ENCODE assay signal across 15 cellular contexts in genomic region chr12:132441871-132442863, GRCh38. TPM values are rescaled to one million over a fixed set of nuclear protein-coding genes. Genes with fewer than 3 reads are reported as not detected.
A peak's percentile ranks its signal among the peaks of the same experiment; 100 is the strongest.
DNase-seq lines count a peak whose midpoint lies in the region; TF ChIP-seq lines count a peak whose summit lies in the region.
"Had no signal": no experiment of that assay in that cellular context is flagged by ENCODE, and none has a peak within 500 bp of the region (broad histone marks: within the 10 kb centered on the region; RNA-seq: fewer than 3 reads in every experiment).

No MANE protein-coding gene starts in this region.

- H3K27ac Mint-ChIP-seq in neural progenitor cell: no peak overlapping the region

- peak overlapping the region; percentile 61; the same call in 1 of the 2 replicates for H3K4me3 ChIP-seq in BLaER1
- H3K4me3 ChIP-seq in BLaER1 treated with 17β-estradiol and CSF1 and Interleukin-3, amounts not matched to agents 10 nM and 100 nM: no peak overlapping the region
- H3K4me3 ChIP-seq in neural progenitor cell: no peak overlapping the region
- H3K4me3 ChIP-seq: GM12878, GM23248 had no signal

- no peak overlapping the region for H2AFZ ChIP-seq in neural progenitor cell (replicated peaks)
- H2AFZ ChIP-seq: GM23248 had no signal

- no peak for TF ChIP-seq CTCF in neural progenitor cell (IDR thresholded peaks at IDR 0.05)

- no peaks in the 10 kb centered on the region for H3K36me3 Mint-ChIP-seq in neural progenitor cell

- H3K9me3 ChIP-seq in BLaER1 (peaks cover 12% of the 10 kb centered on the region), neural progenitor cell (ENCODE audit: low read depth) (no peaks in the 10 kb centered on the region)
- H3K9me3 ChIP-seq in BLaER1 treated with 17β-estradiol and CSF1 and Interleukin-3, amounts not matched to agents 10 nM and 100 nM (replicated peaks in 1 of 11): peaks cover 0 to 21% (median 11%) of the 10 kb centered on the region in 11 experiments; a peak in 14 of 22 replicates

- H4K20me1 ChIP-seq in BLaER1 (no peaks in the 10 kb centered on the region), neural progenitor cell (ENCODE audit: low read depth) (no peaks in the 10 kb centered on the region)
- H4K20me1 ChIP-seq in BLaER1 treated with 17β-estradiol and CSF1 and Interleukin-3, amounts not matched to agents 10 nM and 100 nM: no peaks in the 10 kb centered on the region

- H3K4me1 Mint-ChIP-seq in neural progenitor cell: peaks cover 37% of the 10 kb centered on the region

- H3K4me2 ChIP-seq in BLaER1 (peak overlapping the region; percentile 96), neural progenitor cell (no peak overlapping the region)
- peak overlapping the region; percentile 63 to 91 (median 85); a peak in 19 of 22 replicates for H3K4me2 ChIP-seq in BLaER1 treated with 17β-estradiol and CSF1 and Interleukin-3, amounts not matched to agents 10 nM and 100 nM

- no peaks in the 10 kb centered on the region for H3K27me3 ChIP-seq in BLaER1
- peaks cover 0 to 9% (median 0%) of the 10 kb centered on the region in 11 experiments; a peak in 4 of 22 replicates for H3K27me3 ChIP-seq in BLaER1 treated with 17β-estradiol and CSF1 and Interleukin-3, amounts not matched to agents 10 nM and 100 nM
- peaks cover 29% of the 10 kb centered on the region for H3K27me3 ChIP-seq in neural progenitor cell

- peaks cover 19% of the 10 kb centered on the region for H3K36me3 ChIP-seq in BLaER1
- H3K36me3 ChIP-seq in BLaER1 treated with 17β-estradiol and CSF1 and Interleukin-3, amounts not matched to agents 10 nM and 100 nM: peaks cover 0 to 11% (median 0%) of the 10 kb centered on the region in 11 experiments; a peak in 3 of 22 replicates
- no peaks in the 10 kb centered on the region for H3K36me3 ChIP-seq in neural progenitor cell

- no peaks in the 10 kb centered on the region for H3K79me2 ChIP-seq in neural progenitor cell (ENCODE audit: low read depth)

- peak; percentile 85 for DNase-seq in cerebellum (ENCODE audit: low spot score)
- DNase-seq in neural progenitor cell (ENCODE audit: low spot score): no peak
- no peak for DNase-seq in islet precursor cell
- no peak for DNase-seq in SIG-M5 treated with dmso at 0.1 percent for 504 hours (lab: John Stamatoyannopoulos, UW; ENCODE audit: unreplicated experiment)
- DNase-seq in stimulated activated CD8-positive, alpha-beta memory T cell treated with anti-CD3 and anti-CD28 coated beads, Interleukin-4, amount 100 ng/mL, for 48 hours: no peak
- DNase-seq: CD8-positive, alpha-beta memory T cell; DMS79 treated with DMSO at 0.1 percent for 48 hours; GM23248; HCEC 1CT; NCI-H1930; NCI-H2171; NCI-H748 treated with DMSO at 0.1 percent for 48 hours had no signal

- H3K4me1 ChIP-seq in BLaER1 (peaks cover 98% of the 10 kb centered on the region), neural progenitor cell (peaks cover 10% of the 10 kb centered on the region)
- H3K4me1 ChIP-seq in BLaER1 treated with 17β-estradiol and CSF1 and Interleukin-3, amounts not matched to agents 10 nM and 100 nM: peaks cover 62 to 99% (median 96%) of the 10 kb centered on the region in 10 experiments

- H3F3A ChIP-seq in neural progenitor cell (ENCODE audit: low read depth): peaks cover 16% of the 10 kb centered on the region

- H3K27me3 Mint-ChIP-seq in neural progenitor cell (ENCODE audit: insufficient read depth, low read depth): peaks cover 28% of the 10 kb centered on the region

- peak overlapping the region; percentile 76 for H3K9ac ChIP-seq in BLaER1
- H3K9ac ChIP-seq in BLaER1 treated with 17β-estradiol and CSF1 and Interleukin-3, amounts not matched to agents 10 nM and 100 nM: peak overlapping the region in 4 of 11 experiments; percentile 26 to 78 (median 73); a peak in 8 of 22 replicates
- H3K9ac ChIP-seq in neural progenitor cell: no peak overlapping the region
- H3K9ac ChIP-seq: GM23248 had no signal

- peak overlapping the region; percentile 86 for H3K27ac ChIP-seq in BLaER1
- H3K27ac ChIP-seq in BLaER1 treated with 17β-estradiol and CSF1 and Interleukin-3, amounts not matched to agents 10 nM and 100 nM: peak overlapping the region in 6 of 11 experiments; percentile 15 to 85 (median 78); a peak in 6 of 22 replicates
- H3K27ac ChIP-seq in neural progenitor cell: no peak overlapping the region
- H3K27ac ChIP-seq: GM23248 had no signal

- H3K9me3 Mint-ChIP-seq in neural progenitor cell: peaks cover 11% of the 10 kb centered on the region

- H3K4me3 Mint-ChIP-seq in neural progenitor cell: peak overlapping the region; percentile 46

RNA-seq across cellular contexts. Expression of gene FBRSL1, which starts 47.8 kb away (rescaled TPM):
- total RNA-seq in cerebellum: 10.5 TPM
- 7.4 and 30.6 TPM in 2 replicates for total RNA-seq in neural progenitor cell (ENCODE audit: low replicate concordance)
